ENCODE assay signal across 13 cellular contexts in the genomic region with DNA sequence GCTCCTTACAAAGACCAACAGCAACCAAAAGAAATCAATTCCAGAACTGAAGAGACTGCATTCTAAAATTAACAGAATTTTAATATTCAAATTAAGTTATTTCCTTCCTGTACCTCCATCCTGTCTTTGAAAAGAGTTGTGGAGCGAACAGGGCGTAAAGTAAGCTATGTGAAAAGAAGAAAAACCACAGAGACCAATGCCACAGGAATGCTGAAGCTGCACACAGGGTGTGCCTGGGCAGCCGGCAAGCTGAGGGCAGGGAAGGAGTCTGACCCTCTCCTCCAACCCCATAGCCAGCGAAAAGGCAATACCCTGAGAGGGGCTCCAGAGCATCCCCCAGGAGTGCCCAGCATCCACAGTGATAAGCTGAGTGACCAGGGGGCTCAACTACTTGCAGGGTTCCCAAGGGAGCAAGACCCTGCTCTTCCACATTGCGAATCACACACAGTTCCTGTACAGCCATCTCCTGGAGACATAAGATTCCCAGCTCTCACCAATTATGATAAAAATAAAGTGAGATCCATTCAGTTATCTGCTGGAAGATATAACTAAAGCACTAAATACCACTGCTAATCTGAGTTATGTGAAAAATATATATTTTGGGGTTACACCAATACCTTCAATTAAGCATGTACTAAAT.
DNase-seq lines count a peak whose midpoint lies in the region; ATAC-seq and TF ChIP-seq lines count a peak whose summit lies in the region.
"Had no signal": no experiment of that assay in that cellular context is flagged by ENCODE, and none has a peak within 500 bp of the region (broad histone marks: within the 10 kb centered on the region; RNA-seq: fewer than 3 reads in every experiment).

No MANE protein-coding gene starts in this region.

- H3K36me3 ChIP-seq in esophagus (ENCODE audit: control insufficient read depth in 2 of 2, insufficient read depth in 2 of 2, low read length in 1 of 2) (no peaks in the 10 kb centered on the region), trophoblast cell (ENCODE audit: control insufficient read depth in 1 of 2, insufficient read depth in 2 of 2, low read length in 2 of 2) (no peaks in the 10 kb centered on the region), vagina (no peaks in the 10 kb centered on the region)
- H3K36me3 ChIP-seq: right lobe of liver had no signal

- ATAC-seq in GM21526 (IDR thresholded peaks at IDR 0.05; ENCODE audit: low FRiP score, unreplicated experiment): no peak
- ATAC-seq: right lobe of liver had no signal

- no peak overlapping the region for H4K8ac ChIP-seq in trophoblast cell (ENCODE audit: low read depth, low read length)

- peak; percentile 80 for DNase-seq in EH (ENCODE audit: low read depth)
- DNase-seq in RPMI7951 (ENCODE audit: low read depth): peak; percentile 79
- no peak for DNase-seq in trophoblast cell
- no peak for DNase-seq in vagina (ENCODE audit: extremely low spot score in 2 of 2)
- no peak for DNase-seq in activated naive CD4-positive, alpha-beta T cell treated with anti-CD3 and anti-CD28 coated beads, Interleukin-2, amount 50 U/mL, for 16 hours
- no peak for DNase-seq in activated CD4-positive, alpha-beta T cell treated with anti-CD3 and anti-CD28 coated beads, Interleukin-2, amount 10 ng/mL, durations not matched to agents 7 days and 5 days
- DNase-seq: activated B cell treated with CpG ODN at 0.5 μM for 24 hours; activated naive CD4-positive, alpha-beta T cell treated with anti-CD3 and anti-CD28 coated beads for 36 hours; right lobe of liver; stimulated activated CD8-positive, alpha-beta memory T cell treated with anti-CD3 and anti-CD28 coated beads, Interleukin-4, amount 100 ng/mL, for 48 hours had no signal

- H2AK5ac ChIP-seq in trophoblast cell (ENCODE audit: low read length): no peak overlapping the region

- peaks cover 4% of the 10 kb centered on the region for H3K27me3 Mint-ChIP-seq in activated CD4-positive, alpha-beta T cell treated with anti-CD3 and anti-CD28 coated beads, Interleukin-2, amount 10 ng/mL, durations not matched to agents 7 days and 5 days
- H3K27me3 Mint-ChIP-seq: activated B cell treated with CpG ODN at 0.5 μM for 24 hours, memory B cell had no signal

- H3K4me3 Mint-ChIP-seq in activated CD4-positive, alpha-beta T cell treated with anti-CD3 and anti-CD28 coated beads, Interleukin-2, amount 10 ng/mL, durations not matched to agents 7 days and 5 days: no peak overlapping the region
- H3K4me3 Mint-ChIP-seq: activated B cell treated with CpG ODN at 0.5 μM for 24 hours; activated naive CD4-positive, alpha-beta T cell treated with anti-CD3 and anti-CD28 coated beads for 36 hours; memory B cell had no signal

- H2BK12ac ChIP-seq in trophoblast cell (ENCODE audit: low read length): peak overlapping the region; percentile 49

- intact Hi-C loops in vagina (cut with DNase I): no loop called here

- no peaks in the 10 kb centered on the region for H3K36me3 Mint-ChIP-seq in activated CD4-positive, alpha-beta T cell treated with anti-CD3 and anti-CD28 coated beads, Interleukin-2, amount 10 ng/mL, durations not matched to agents 7 days and 5 days (ENCODE audit: low read depth)
- H3K36me3 Mint-ChIP-seq: memory B cell had no signal

- peaks cover 4% of the 10 kb centered on the region for H3K4me1 Mint-ChIP-seq in activated CD4-positive, alpha-beta T cell treated with anti-CD3 and anti-CD28 coated beads, Interleukin-2, amount 10 ng/mL, durations not matched to agents 7 days and 5 days
- H3K4me1 Mint-ChIP-seq: memory B cell had no signal

- no peak overlapping the region for H4K12ac ChIP-seq in trophoblast cell (ENCODE audit: low read depth, low read length)

- H3K18ac ChIP-seq in trophoblast cell (ENCODE audit: low read length): no peak overlapping the region

- H3K79me1 ChIP-seq in trophoblast cell (ENCODE audit: low read length): no peaks in the 10 kb centered on the region

- H3K9ac ChIP-seq in trophoblast cell (ENCODE audit: low read length): no peak overlapping the region

- no peaks in the 10 kb centered on the region for H3K79me2 ChIP-seq in trophoblast cell (ENCODE audit: control insufficient read depth, insufficient read depth, low read length, poor library complexity)

- no peaks in the 10 kb centered on the region for H3K9me3 Mint-ChIP-seq in activated CD4-positive, alpha-beta T cell treated with anti-CD3 and anti-CD28 coated beads, Interleukin-2, amount 10 ng/mL, durations not matched to agents 7 days and 5 days
- H3K9me3 Mint-ChIP-seq: activated B cell treated with CpG ODN at 0.5 μM for 24 hours; activated naive CD4-positive, alpha-beta T cell treated with anti-CD3 and anti-CD28 coated beads for 36 hours; memory B cell had no signal

- CTCF ChIA-PET in activated CD4-positive, alpha-beta T cell treated with anti-CD3 and anti-CD28 coated beads, Interleukin-2, amount 10 ng/mL, durations not matched to agents 7 days and 5 days (lab: Charles Lee): no interaction called here

- WGBS in esophagus, 2 donors: 66 to 71% methylated on average over 5 of the region's 5 CpGs
- no CpG with 5 or more reads among the region's 5 CpGs for WGBS in trophoblast cell (ENCODE audit: extremely low coverage, insufficient coverage, insufficient read length)

- H3K4ac ChIP-seq in trophoblast cell (ENCODE audit: low read depth, low read length): peak overlapping the region; percentile 9

- H3K9me3 ChIP-seq in esophagus (ENCODE audit: control insufficient read depth in 2 of 2, insufficient read depth in 1 of 2, low read depth in 1 of 2, low read length in 1 of 2) (no peaks in the 10 kb centered on the region), trophoblast cell (ENCODE audit: insufficient read depth, low read depth, low read length) (no peaks in the 10 kb centered on the region), vagina (no peaks in the 10 kb centered on the region)
- H3K9me3 ChIP-seq: right lobe of liver had no signal

- H3K27ac Mint-ChIP-seq in activated CD4-positive, alpha-beta T cell treated with anti-CD3 and anti-CD28 coated beads, Interleukin-2, amount 10 ng/mL, durations not matched to agents 7 days and 5 days: no peak overlapping the region
- H3K27ac Mint-ChIP-seq: activated B cell treated with CpG ODN at 0.5 μM for 24 hours; activated naive CD4-positive, alpha-beta T cell treated with anti-CD3 and anti-CD28 coated beads for 36 hours; memory B cell had no signal

- H2BK5ac ChIP-seq in trophoblast cell (ENCODE audit: low read depth, low read length, poor library complexity): no peak overlapping the region

- H2BK120ac ChIP-seq in trophoblast cell (ENCODE audit: insufficient read depth, low read length, poor library complexity): peak overlapping the region; percentile 72

- TF ChIP-seq POLR2A in vagina (IDR thresholded peaks at IDR 0.05): no peak

- no peak overlapping the region for H3K4me3 ChIP-seq in esophagus (ENCODE audit: low read depth in 1 of 2, low read length in 2 of 2)
- no peak overlapping the region for H3K4me3 ChIP-seq in trophoblast cell (ENCODE audit: low read depth, low read length)
- H3K4me3 ChIP-seq in vagina: no peak overlapping the region
- H3K4me3 ChIP-seq: right lobe of liver had no signal

- H2AFZ ChIP-seq in trophoblast cell (ENCODE audit: insufficient read depth, low read length, poor library complexity): no peak overlapping the region

- H3K14ac ChIP-seq in trophoblast cell (ENCODE audit: low read length): peak overlapping the region; percentile 66

- no peak overlapping the region for H3K23ac ChIP-seq in trophoblast cell (ENCODE audit: low read length)

- H3K27ac ChIP-seq in esophagus (ENCODE audit: low read depth in 2 of 2, low read length in 1 of 2): peak overlapping the region; percentile 49 to 79
- H3K27ac ChIP-seq in trophoblast cell (ENCODE audit: low read depth, low read length): no peak overlapping the region
- H3K27ac ChIP-seq in vagina: no peak overlapping the region
- H3K27ac ChIP-seq: right lobe of liver had no signal

- no peak for TF ChIP-seq CTCF in vagina (IDR thresholded peaks at IDR 0.05)

- H3K4me1 ChIP-seq in esophagus (ENCODE audit: control insufficient read depth in 2 of 2, insufficient read depth in 2 of 2, low read length in 1 of 2) (peaks cover 6 to 9% of the 10 kb centered on the region in 2 donors), trophoblast cell (ENCODE audit: control insufficient read depth in 1 of 2, insufficient read depth in 2 of 2, low read length in 2 of 2) (peaks cover 3 to 6% of the 10 kb centered on the region in 2 experiments), vagina (peaks cover 72% of the 10 kb centered on the region)

- POLR2A ChIA-PET in activated CD4-positive, alpha-beta T cell treated with anti-CD3 and anti-CD28 coated beads, Interleukin-2, amount 10 ng/mL, durations not matched to agents 7 days and 5 days (lab: Charles Lee): interaction anchor here (0.7 kb wide), 1 partner anchor 16 kb away, joined by 8 read pairs; no protein-coding TSS in a partner anchor

- H4K91ac ChIP-seq in trophoblast cell (ENCODE audit: low read depth, low read length): peak overlapping the region; percentile 77

- H3K27me3 ChIP-seq in esophagus (ENCODE audit: control insufficient read depth in 1 of 2, insufficient read depth in 2 of 2, low read length in 2 of 2) (no peaks in the 10 kb centered on the region), trophoblast cell (ENCODE audit: insufficient read depth, low read length) (no peaks in the 10 kb centered on the region), vagina (no peaks in the 10 kb centered on the region)
- H3K27me3 ChIP-seq: right lobe of liver had no signal

- no peak overlapping the region for H3K4me2 ChIP-seq in trophoblast cell (ENCODE audit: low read length)

Comparison
In these comparisons a context has a peak if more than half of its experiments do, and no peak if none do; other contexts are left out.
1. DNase-seq: peak in EH (single experiment) and RPMI7951 (single experiment); none in trophoblast cell (0 of 2), vagina (0 of 2), activated naive CD4-positive, alpha-beta T cell treated with anti-CD3 and anti-CD28 coated beads, Interleukin-2, amount 50 U/mL, for 16 hours (single experiment) and activated CD4-positive, alpha-beta T cell treated with anti-CD3 and anti-CD28 coated beads, Interleukin-2, amount 10 ng/mL, durations not matched to agents 7 days and 5 days (single experiment).
2. H3K27ac ChIP-seq: peak in esophagus (2 of 2); none in trophoblast cell (single experiment) and vagina (single experiment).